In the genomic region with DNA sequence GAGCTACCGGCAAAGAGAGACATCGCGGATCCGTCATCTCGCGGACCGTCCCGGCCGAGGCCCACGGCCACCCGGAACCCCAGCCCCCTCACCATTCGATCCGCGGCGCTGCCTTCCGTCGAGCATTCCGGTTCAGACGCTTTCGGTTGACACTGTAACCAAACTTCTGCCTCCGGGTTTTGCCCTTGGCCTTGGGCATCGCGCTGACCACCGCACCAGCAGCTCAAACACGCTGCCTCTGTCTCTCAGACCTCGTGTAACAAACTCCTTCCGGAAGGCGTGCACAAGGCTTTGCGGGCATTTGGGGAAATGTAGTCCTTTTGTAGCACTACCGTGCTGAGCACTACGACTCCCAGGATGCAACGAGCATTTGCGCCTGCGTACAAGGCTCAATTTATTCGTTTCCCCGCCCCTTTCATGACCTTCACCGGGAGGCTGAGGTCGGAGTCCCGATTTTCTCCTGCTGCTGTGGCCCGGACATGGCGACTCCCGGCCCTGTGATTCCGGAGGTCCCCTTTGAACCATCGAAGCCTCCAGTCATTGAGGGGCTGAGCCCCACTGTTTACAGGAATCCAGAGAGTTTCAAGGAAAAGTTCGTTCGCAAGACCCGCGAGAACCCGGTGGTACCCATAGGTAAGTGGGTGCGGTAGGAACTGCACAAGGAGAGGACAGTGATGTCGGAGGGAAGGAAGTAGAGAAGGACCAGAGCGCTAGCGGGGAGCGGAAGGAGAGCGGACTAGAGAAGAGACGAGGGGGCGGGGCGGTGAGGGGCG, we compare ENCODE assay signal across 1 cellular context.
TF ChIP-seq lines count a peak whose summit lies in the region.

A gene with protein sequence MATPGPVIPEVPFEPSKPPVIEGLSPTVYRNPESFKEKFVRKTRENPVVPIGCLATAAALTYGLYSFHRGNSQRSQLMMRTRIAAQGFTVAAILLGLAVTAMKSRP (plus strand): TSS at position 411 of the 773 bp plus-strand sequence. CDS start 69 bp downstream, at position 480.
A gene with protein sequence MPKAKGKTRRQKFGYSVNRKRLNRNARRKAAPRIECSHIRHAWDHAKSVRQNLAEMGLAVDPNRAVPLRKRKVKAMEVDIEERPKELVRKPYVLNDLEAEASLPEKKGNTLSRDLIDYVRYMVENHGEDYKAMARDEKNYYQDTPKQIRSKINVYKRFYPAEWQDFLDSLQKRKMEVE (minus strand): TSS at position 258 of the 773 bp plus-strand sequence. CDS start 59 bp downstream, at position 199.

TF ChIP-seq in HepG2, 621 proteins besides CTCF, POLR2A, EP300 and RAD21 (continued from another document and continues in another):
- TF ChIP-seq, protein P1, sequence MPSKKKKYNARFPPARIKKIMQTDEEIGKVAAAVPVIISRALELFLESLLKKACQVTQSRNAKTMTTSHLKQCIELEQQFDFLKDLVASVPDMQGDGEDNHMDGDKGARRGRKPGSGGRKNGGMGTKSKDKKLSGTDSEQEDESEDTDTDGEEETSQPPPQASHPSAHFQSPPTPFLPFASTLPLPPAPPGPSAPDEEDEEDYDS (CRISPR knock-in tag; IDR thresholded peaks at IDR 0.05): peak; percentile 94
- TF ChIP-seq CBX5 (CRISPR knock-in tag; IDR thresholded peaks at IDR 0.05; ENCODE audit: borderline replicate concordance) (peak; percentile 84), HNF1B (CRISPR knock-in tag; IDR thresholded peaks at IDR 0.05) (peak; percentile 96; the same call in 1 of the 2 replicates), FOXM1 (CRISPR knock-in tag; IDR thresholded peaks at IDR 0.05) (no peak), ZFY (CRISPR knock-in tag; IDR thresholded peaks at IDR 0.05) (peak; percentile 84), ZNF616 (CRISPR knock-in tag; IDR thresholded peaks at IDR 0.05; ENCODE audit: low read depth) (no peak), HMGXB4 (CRISPR knock-in tag; IDR thresholded peaks at IDR 0.05; ENCODE audit: borderline replicate concordance in 1 of 2, low read depth in 1 of 2) (peak; percentile 51 to 76), NFYB (CRISPR knock-in tag; IDR thresholded peaks at IDR 0.05) (no peak), IRF9 (CRISPR knock-in tag; IDR thresholded peaks at IDR 0.05; ENCODE audit: borderline replicate concordance) (peak; percentile 52; the same call in 1 of the 2 replicates), ZBTB46 (CRISPR knock-in tag; IDR thresholded peaks at IDR 0.05; ENCODE audit: borderline replicate concordance) (0 out of 2 replicates have a peak, but pooled peaks have one; percentile 74), BCL6 (CRISPR knock-in tag; IDR thresholded peaks at IDR 0.05) (peak; percentile 37; the same call in 1 of the 2 replicates), SP1 (IDR thresholded peaks at IDR 0.05) (peak; percentile 43; the same call in 1 of the 2 replicates), SP1 (CRISPR knock-in tag; IDR thresholded peaks at IDR 0.05) (peak; percentile 88), ZNF501 (CRISPR knock-in tag; IDR thresholded peaks at IDR 0.05) (peak; percentile 98), AGO2 (optimal IDR thresholded peaks at IDR 0.05; ENCODE audit: low read depth, low read length) (peak; percentile 61), ZNF747 (CRISPR knock-in tag; IDR thresholded peaks at IDR 0.05; ENCODE audit: borderline replicate concordance) (peak; percentile 32; the same call in 1 of the 2 replicates), ZNF672 (CRISPR knock-in tag; IDR thresholded peaks at IDR 0.05) (no peak), GATA4 (IDR thresholded peaks at IDR 0.05; ENCODE audit: borderline replicate concordance, low read depth) (peak; percentile 42), RBAK (CRISPR knock-in tag; IDR thresholded peaks at IDR 0.05) (no peak), CAMTA2 (CRISPR knock-in tag; IDR thresholded peaks at IDR 0.05; ENCODE audit: borderline replicate concordance) (no peak), NKX3-1 (CRISPR knock-in tag; IDR thresholded peaks at IDR 0.05) (no peak), SPEN (CRISPR knock-in tag; IDR thresholded peaks at IDR 0.05; ENCODE audit: low read depth) (no peak; the same call in none of the 2 replicates), ZNF496 (CRISPR knock-in tag; IDR thresholded peaks at IDR 0.05; ENCODE audit: insufficient replicate concordance) (no peak), HIC2 (CRISPR knock-in tag; IDR thresholded peaks at IDR 0.05; ENCODE audit: low read depth) (no peak), HNRNPL (IDR thresholded peaks at IDR 0.05; ENCODE audit: low read depth, low read length) (no peak), ADNP (CRISPR knock-in tag; IDR thresholded peaks at IDR 0.05) (no peak), NR2F6 (IDR thresholded peaks at IDR 0.05) (peak; percentile 68; the same call in 1 of the 2 replicates), NR2F6 (CRISPR knock-in tag; IDR thresholded peaks at IDR 0.05) (peak; percentile 72; the same call in 1 of the 2 replicates), PRMT3 (CRISPR knock-in tag; IDR thresholded peaks at IDR 0.05; ENCODE audit: borderline replicate concordance, low read depth) (peak; percentile 72; the same call in 1 of the 2 replicates), HMGA1 (CRISPR knock-in tag; conservative IDR thresholded peaks at IDR 0.05) (no peak), ATF2 (CRISPR knock-in tag; IDR thresholded peaks at IDR 0.05) (peak; percentile 45; the same call in 1 of the 2 replicates), NCOA5 (CRISPR knock-in tag; IDR thresholded peaks at IDR 0.05) (no peak), PRPF4 (IDR thresholded peaks at IDR 0.05; ENCODE audit: low read depth, low read length, poor library complexity, severe bottlenecking) (no peak), CHD2 (IDR thresholded peaks at IDR 0.05; ENCODE audit: low read depth, low read length) (peak; percentile 95), TFDP2 (CRISPR knock-in tag; IDR thresholded peaks at IDR 0.05) (peak; percentile 84), ZNF24 (IDR thresholded peaks at IDR 0.05) (0 out of 2 replicates have a peak, but pooled peaks have one; percentile 39)
- TF ChIP-seq, protein P2, sequence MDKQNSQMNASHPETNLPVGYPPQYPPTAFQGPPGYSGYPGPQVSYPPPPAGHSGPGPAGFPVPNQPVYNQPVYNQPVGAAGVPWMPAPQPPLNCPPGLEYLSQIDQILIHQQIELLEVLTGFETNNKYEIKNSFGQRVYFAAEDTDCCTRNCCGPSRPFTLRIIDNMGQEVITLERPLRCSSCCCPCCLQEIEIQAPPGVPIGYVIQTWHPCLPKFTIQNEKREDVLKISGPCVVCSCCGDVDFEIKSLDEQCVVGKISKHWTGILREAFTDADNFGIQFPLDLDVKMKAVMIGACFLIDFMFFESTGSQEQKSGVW (CRISPR knock-in tag; IDR thresholded peaks at IDR 0.05; ENCODE audit: borderline replicate concordance): no peak
- TF ChIP-seq, protein P3, sequence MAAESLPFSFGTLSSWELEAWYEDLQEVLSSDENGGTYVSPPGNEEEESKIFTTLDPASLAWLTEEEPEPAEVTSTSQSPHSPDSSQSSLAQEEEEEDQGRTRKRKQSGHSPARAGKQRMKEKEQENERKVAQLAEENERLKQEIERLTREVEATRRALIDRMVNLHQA (CRISPR knock-in tag; IDR thresholded peaks at IDR 0.05): no peak
- TF ChIP-seq, protein P4, sequence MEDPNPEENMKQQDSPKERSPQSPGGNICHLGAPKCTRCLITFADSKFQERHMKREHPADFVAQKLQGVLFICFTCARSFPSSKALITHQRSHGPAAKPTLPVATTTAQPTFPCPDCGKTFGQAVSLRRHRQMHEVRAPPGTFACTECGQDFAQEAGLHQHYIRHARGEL (CRISPR knock-in tag; IDR thresholded peaks at IDR 0.05): no peak
- TF ChIP-seq, protein P5, sequence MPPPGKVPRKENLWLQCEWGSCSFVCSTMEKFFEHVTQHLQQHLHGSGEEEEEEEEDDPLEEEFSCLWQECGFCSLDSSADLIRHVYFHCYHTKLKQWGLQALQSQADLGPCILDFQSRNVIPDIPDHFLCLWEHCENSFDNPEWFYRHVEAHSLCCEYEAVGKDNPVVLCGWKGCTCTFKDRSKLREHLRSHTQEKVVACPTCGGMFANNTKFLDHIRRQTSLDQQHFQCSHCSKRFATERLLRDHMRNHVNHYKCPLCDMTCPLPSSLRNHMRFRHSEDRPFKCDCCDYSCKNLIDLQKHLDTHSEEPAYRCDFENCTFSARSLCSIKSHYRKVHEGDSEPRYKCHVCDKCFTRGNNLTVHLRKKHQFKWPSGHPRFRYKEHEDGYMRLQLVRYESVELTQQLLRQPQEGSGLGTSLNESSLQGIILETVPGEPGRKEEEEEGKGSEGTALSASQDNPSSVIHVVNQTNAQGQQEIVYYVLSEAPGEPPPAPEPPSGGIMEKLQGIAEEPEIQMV (CRISPR knock-in tag; IDR thresholded peaks at IDR 0.05; ENCODE audit: low read depth): 0 out of 2 replicates have a peak, but pooled peaks have one; percentile 47
